Comparison of ENCODE assay signal across 13 cellular contexts in genomic region chr3:44529927-44530326, GRCh38. TPM values are rescaled to one million over a fixed set of nuclear protein-coding genes. Genes with fewer than 3 reads are reported as not detected.
DNase-seq lines count a peak whose midpoint lies in the region; ATAC-seq and TF ChIP-seq lines count a peak whose summit lies in the region.
"Had no signal": no experiment of that assay in that cellular context is flagged by ENCODE, and none has a peak within 500 bp of the region (broad histone marks: within the 10 kb centered on the region; RNA-seq: fewer than 3 reads in every experiment).

No MANE protein-coding gene starts in this region.

- H2BK5ac ChIP-seq in IMR-90 (ENCODE audit: low read depth, low read length, poor library complexity, severe bottlenecking): no peak overlapping the region

- no peak overlapping the region for H3K4me2 ChIP-seq in IMR-90 (ENCODE audit: low read depth, low read length)
- no peak overlapping the region for H3K4me2 ChIP-seq in osteoblast (ENCODE audit: insufficient read depth, low read length)
- H3K4me2 ChIP-seq: BLaER1 treated with 17β-estradiol and CSF1 and Interleukin-3, amounts not matched to agents 10 nM and 100 nM had no signal

- BruUV-seq in IMR-90 (replicated peaks; lab: Mats Ljungman, UMichigan): no TSS peak

- no peak overlapping the region for H3K23ac ChIP-seq in IMR-90 (ENCODE audit: low read depth, low read length)

- H3K9ac ChIP-seq in IMR-90 (ENCODE audit: low read depth, low read length): no peak overlapping the region
- H3K9ac ChIP-seq: BLaER1 treated with 17β-estradiol and CSF1 and Interleukin-3, amounts not matched to agents 10 nM and 100 nM had no signal

- H4K91ac ChIP-seq in IMR-90 (ENCODE audit: insufficient read depth, low read depth, low read length): no peak overlapping the region

- H3K4me3 ChIP-seq in IMR-90 (ENCODE audit: insufficient read depth, low read depth, low read length) (no peak overlapping the region), brain microvascular endothelial cell (ENCODE audit: low read depth, low read length) (no peak overlapping the region), osteoblast (ENCODE audit: insufficient read depth, low read length) (no peak overlapping the region)
- H3K4me3 ChIP-seq: BLaER1 treated with 17β-estradiol and CSF1 and Interleukin-3, amounts not matched to agents 10 nM and 100 nM; stomach had no signal

- H3K36me3 ChIP-seq in IMR-90 (ENCODE audit: control insufficient read depth, insufficient read depth, low read length) (no peaks in the 10 kb centered on the region), brain microvascular endothelial cell (replicated peaks) (no peaks in the 10 kb centered on the region), osteoblast (ENCODE audit: insufficient read depth, low read length) (no peaks in the 10 kb centered on the region)
- H3K36me3 ChIP-seq: BLaER1 treated with 17β-estradiol and CSF1 and Interleukin-3, amounts not matched to agents 10 nM and 100 nM; stomach had no signal

- no peak for TF ChIP-seq POLR2A in IMR-90 (IDR thresholded peaks at IDR 0.05; ENCODE audit: low read depth, low read length)

- CTCF ChIA-PET in IMR-90 (lab: Yijun Ruan, JAX): interaction anchor here (0.6 to 0.7 kb wide), 2 partner anchors 41 to 355 kb away, joined by 3 read pairs; no protein-coding TSS in a partner anchor

- no peaks in the 10 kb centered on the region for H3K79me1 ChIP-seq in IMR-90 (ENCODE audit: low read depth in 1 of 2, low read length in 2 of 2)

- H2AK9ac ChIP-seq in IMR-90 (replicated peaks; ENCODE audit: low read depth, low read length, poor library complexity): no peak overlapping the region

- TF ChIP-seq CTCF in IMR-90 (conservative IDR thresholded peaks at IDR 0.05; ENCODE audit: low read depth, low read length): peak; percentile 39
- peak; percentile 58 for TF ChIP-seq CTCF in brain microvascular endothelial cell (IDR thresholded peaks at IDR 0.05; ENCODE audit: low read depth, low read length, missing control alignments)
- TF ChIP-seq CTCF in osteoblast (IDR thresholded peaks at IDR 0.05; ENCODE audit: extremely low read depth, low read depth, low read length): peak; percentile 43

- H4K20me1 ChIP-seq in IMR-90 (ENCODE audit: insufficient read depth, low read length): no peaks in the 10 kb centered on the region
- H4K20me1 ChIP-seq in osteoblast (ENCODE audit: insufficient read depth, low read length): no peaks in the 10 kb centered on the region
- H4K20me1 ChIP-seq: BLaER1 treated with 17β-estradiol and CSF1 and Interleukin-3, amounts not matched to agents 10 nM and 100 nM had no signal

- H2AFZ ChIP-seq in IMR-90 (replicated peaks; ENCODE audit: low read length, poor library complexity) (no peak overlapping the region), osteoblast (ENCODE audit: low read length) (no peak overlapping the region)

- no CpG with 5 or more reads among the region's 1 CpG for WGBS in IMR-90 (ENCODE audit: extremely low coverage in 2 of 2, insufficient read length in 1 of 2), 2 experiments

- H2BK120ac ChIP-seq in IMR-90 (ENCODE audit: low read depth, low read length): no peak overlapping the region

- H3K27ac ChIP-seq in IMR-90 (ENCODE audit: insufficient read depth, low read length) (no peak overlapping the region), brain microvascular endothelial cell (no peak overlapping the region), osteoblast (ENCODE audit: low read depth, low read length) (no peak overlapping the region)
- H3K27ac ChIP-seq: BLaER1 treated with 17β-estradiol and CSF1 and Interleukin-3, amounts not matched to agents 10 nM and 100 nM; stomach had no signal

- H3K27me3 ChIP-seq in IMR-90 (ENCODE audit: control insufficient read depth, insufficient read depth, low read length) (peaks cover 12% of the 10 kb centered on the region; the same call in 1 of the 2 replicates), brain microvascular endothelial cell (replicated peaks) (no peaks in the 10 kb centered on the region), osteoblast (ENCODE audit: insufficient read depth, low read length) (peaks cover 9% of the 10 kb centered on the region)
- H3K27me3 ChIP-seq: BLaER1 treated with 17β-estradiol and CSF1 and Interleukin-3, amounts not matched to agents 10 nM and 100 nM had no signal

- no peak overlapping the region for H3K4ac ChIP-seq in IMR-90 (ENCODE audit: low read depth, low read length)

- H2BK15ac ChIP-seq in IMR-90 (ENCODE audit: low read depth, low read length): no peak overlapping the region

- no peak overlapping the region for H3K56ac ChIP-seq in IMR-90 (ENCODE audit: extremely low read depth, insufficient read depth, low read length)

- H4K8ac ChIP-seq in IMR-90 (ENCODE audit: low read depth in 2 of 2, low read length in 2 of 2): no peak overlapping the region

- dilution Hi-C loops in IMR-90 (cut with HindIII; ENCODE audit: low sequenced_read_pairs, unreplicated experiment): no loop called here

- no peak overlapping the region for H4K5ac ChIP-seq in IMR-90 (ENCODE audit: low read depth, low read length)

- POLR2A ChIA-PET in IMR-90 (lab: Charles Lee; ENCODE audit: unreplicated experiment): no interaction called here

- ATAC-seq in IMR-90 (ENCODE audit: low read depth) (no peak), GM21447 (IDR thresholded peaks at IDR 0.05; ENCODE audit: unreplicated experiment) (no peak), HG03175 (IDR thresholded peaks at IDR 0.05; ENCODE audit: unreplicated experiment) (no peak)
- ATAC-seq: sciatic nerve had no signal

- peak; percentile 33 for TF ChIP-seq RAD21 in IMR-90 (IDR thresholded peaks at IDR 0.05; ENCODE audit: low read length)

- in situ Hi-C loops in IMR-90 (cut with MboI; ENCODE audit: low sequenced_read_pairs): loop anchor here (10.0 kb wide), 1 partner anchor 375 kb away; no protein-coding TSS in a partner anchor
- in situ Hi-C loops in brain microvascular endothelial cell (cut with HindIII; ENCODE audit: low pct_ligation_motif_present, low sequenced_read_pairs): no loop called here

- no peak overlapping the region for H3K18ac ChIP-seq in IMR-90 (ENCODE audit: low read depth, low read length)

- H3K4me1 ChIP-seq in IMR-90 (ENCODE audit: control insufficient read depth, insufficient read depth, low read length) (no peaks in the 10 kb centered on the region), osteoblast (ENCODE audit: insufficient read depth, low read length) (no peaks in the 10 kb centered on the region)
- H3K4me1 ChIP-seq: BLaER1 treated with 17β-estradiol and CSF1 and Interleukin-3, amounts not matched to agents 10 nM and 100 nM; stomach had no signal

- intact Hi-C loops in IMR-90 (cut with micrococcal nuclease): loop anchor here (5.0 to 10.0 kb wide), 2 partner anchors 208 to 505 kb away; no protein-coding TSS in a partner anchor

- DNase-seq in SKM-1 treated with dmso at 0.1 percent for 144 hours (lab: John Stamatoyannopoulos, UW; ENCODE audit: unreplicated experiment) (peak; percentile 3), SKM-1 (lab: John Stamatoyannopoulos, UW; ENCODE audit: unreplicated experiment) (no peak), IMR-90 (peak; percentile 23), brain microvascular endothelial cell (peak; percentile 24), osteoblast (ENCODE audit: insufficient read length, low spot score, missing footprints) (no peak), NCI-H524 treated with DMSO at 0.1 percent for 48 hours (lab: John Stamatoyannopoulos, UW) (no peak)
- DNase-seq: caudate nucleus, NCI-H1694 treated with DMSO at 0.1 percent for 48 hours, stomach had no signal

- no peak overlapping the region for H2AK5ac ChIP-seq in IMR-90 (ENCODE audit: low read depth, low read length)

- no peaks in the 10 kb centered on the region for H3K9me3 ChIP-seq in IMR-90 (ENCODE audit: control insufficient read depth, insufficient read depth, low read length)
- no peaks in the 10 kb centered on the region for H3K9me3 ChIP-seq in osteoblast (ENCODE audit: low read depth, low read length)
- H3K9me3 ChIP-seq: BLaER1 treated with 17β-estradiol and CSF1 and Interleukin-3, amounts not matched to agents 10 nM and 100 nM had no signal

- H3K14ac ChIP-seq in IMR-90 (replicated peaks; ENCODE audit: low read depth, low read length): no peak overlapping the region

- no peak overlapping the region for H2BK20ac ChIP-seq in IMR-90 (ENCODE audit: low read depth, low read length)

- H3K79me2 ChIP-seq in osteoblast (ENCODE audit: insufficient read depth, low read length): no peaks in the 10 kb centered on the region

- no peaks in the 10 kb centered on the region for H3K9me1 ChIP-seq in IMR-90 (ENCODE audit: insufficient read depth, low read length)

TF ChIP-seq in IMR-90, 13 proteins besides CTCF, POLR2A, EP300 and RAD21 (continues in another document):
- TF ChIP-seq NFE2L2 (IDR thresholded peaks at IDR 0.05; ENCODE audit: low read depth, low read length) (no peak), CEBPB (IDR thresholded peaks at IDR 0.05; ENCODE audit: low read depth, low read length) (no peak), RCOR1 (IDR thresholded peaks at IDR 0.05; ENCODE audit: insufficient replicate concordance, low read length) (no peak), MXI1 (IDR thresholded peaks at IDR 0.05; ENCODE audit: borderline replicate concordance, low read depth, low read length) (no peak), FOS (IDR thresholded peaks at IDR 0.05; ENCODE audit: low read depth, low read length) (no peak), MAFK (IDR thresholded peaks at IDR 0.05; ENCODE audit: low read depth, low read length) (no peak), MAZ (IDR thresholded peaks at IDR 0.05; ENCODE audit: borderline replicate concordance, low read depth, low read length) (no peak), RFX5 (IDR thresholded peaks at IDR 0.05; ENCODE audit: low read depth, low read length) (no peak), CHD1 (IDR thresholded peaks at IDR 0.05; ENCODE audit: low read depth, low read length) (no peak)

RNA-seq across cellular contexts. Expression of gene ZKSCAN7, which starts 25.1 kb away (rescaled TPM):
- 4.7 TPM in 2 replicates for total RNA-seq in IMR-90 (2012; rRNA removed)
- 2.6 and 3.0 TPM in 2 replicates for polyA plus RNA-seq in IMR-90 (2012; rRNA removed)
- 2.2 and 2.4 TPM in 2 replicates for polyA plus RNA-seq in IMR-90 (2012; cell fraction: cytosol; rRNA removed)
- 6.2 and 6.6 TPM in 2 replicates for polyA plus RNA-seq in IMR-90 (2012; cell fraction: nucleus; rRNA removed; ENCODE audit: low replicate concordance)
- 6.5 and 9.8 TPM in 2 replicates for total RNA-seq in osteoblast

RNA-seq across cellular contexts. Expression of gene ZNF445, which starts 52.5 kb away (rescaled TPM):
- total RNA-seq in IMR-90 (2012; rRNA removed): 6.3 and 6.4 TPM in 2 replicates
- 2.4 and 3.3 TPM in 2 replicates for polyA plus RNA-seq in IMR-90 (2012; rRNA removed)
- 0.79 and 1.2 TPM in 2 replicates for polyA plus RNA-seq in IMR-90 (2012; cell fraction: cytosol; rRNA removed)
- 3.9 and 7.9 TPM in 2 replicates for polyA plus RNA-seq in IMR-90 (2012; cell fraction: nucleus; rRNA removed; ENCODE audit: low replicate concordance)
- total RNA-seq in osteoblast: 9.8 and 11.5 TPM in 2 replicates

RNA-seq across cellular contexts. Expression of gene ZNF660, which starts 54.8 kb away (rescaled TPM):
- total RNA-seq in IMR-90 (2012; rRNA removed): 1.3 and 1.4 TPM in 2 replicates
- polyA plus RNA-seq in IMR-90 (2012; rRNA removed): 0.59 and 0.70 TPM in 2 replicates
- 0.10 and 0.11 TPM in 2 replicates for polyA plus RNA-seq in IMR-90 (2012; cell fraction: cytosol; rRNA removed)
- polyA plus RNA-seq in IMR-90 (2012; cell fraction: nucleus; rRNA removed; ENCODE audit: low replicate concordance): 0.30 and 2.4 TPM in 2 replicates
- 5.0 and 5.8 TPM in 2 replicates for total RNA-seq in osteoblast

Comparison
In these comparisons a context has a peak if more than half of its experiments do, and no peak if none do; other contexts are left out.
1. DNase-seq: peak in SKM-1 treated with dmso at 0.1 percent for 144 hours (single experiment), IMR-90 (single experiment) and brain microvascular endothelial cell (single experiment); none in SKM-1 (single experiment), osteoblast (single experiment) and NCI-H524 treated with DMSO at 0.1 percent for 48 hours (single experiment).
2. Peak in every context shown above with its lines, with median percentiles within 50 percentile points of each other: CTCF ChIP-seq.